ENCODE assay signal across 1 cellular context in genomic region chr2:46565364-46565763, GRCh38.
TF ChIP-seq lines count a peak whose summit lies in the region.

No MANE protein-coding gene starts in this region.

TF ChIP-seq in GM12878, 131 proteins besides CTCF, POLR2A, EP300 and RAD21:
- TF ChIP-seq, protein P1, sequence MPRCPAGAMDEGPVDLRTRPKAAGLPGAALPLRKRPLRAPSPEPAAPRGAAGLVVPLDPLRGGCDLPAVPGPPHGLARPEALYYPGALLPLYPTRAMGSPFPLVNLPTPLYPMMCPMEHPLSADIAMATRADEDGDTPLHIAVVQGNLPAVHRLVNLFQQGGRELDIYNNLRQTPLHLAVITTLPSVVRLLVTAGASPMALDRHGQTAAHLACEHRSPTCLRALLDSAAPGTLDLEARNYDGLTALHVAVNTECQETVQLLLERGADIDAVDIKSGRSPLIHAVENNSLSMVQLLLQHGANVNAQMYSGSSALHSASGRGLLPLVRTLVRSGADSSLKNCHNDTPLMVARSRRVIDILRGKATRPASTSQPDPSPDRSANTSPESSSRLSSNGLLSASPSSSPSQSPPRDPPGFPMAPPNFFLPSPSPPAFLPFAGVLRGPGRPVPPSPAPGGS (IDR thresholded peaks at IDR 0.05; ENCODE audit: borderline replicate concordance, insufficient read depth, low read depth, low read length, poor library complexity, severe bottlenecking): peak; percentile 69
- TF ChIP-seq, protein P2, sequence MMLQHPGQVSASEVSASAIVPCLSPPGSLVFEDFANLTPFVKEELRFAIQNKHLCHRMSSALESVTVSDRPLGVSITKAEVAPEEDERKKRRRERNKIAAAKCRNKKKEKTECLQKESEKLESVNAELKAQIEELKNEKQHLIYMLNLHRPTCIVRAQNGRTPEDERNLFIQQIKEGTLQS (IDR thresholded peaks at IDR 0.05; ENCODE audit: borderline replicate concordance, extremely low read depth, low read depth, low read length): no peak
